In genomic region chr4:71713611-71714203, GRCh38 we compare ENCODE assay signal across 8 cellular contexts.
DNase-seq lines count a peak whose midpoint lies in the region; ATAC-seq, FAIRE-seq and TF ChIP-seq lines count a peak whose summit lies in the region.

No MANE protein-coding gene starts in this region.

- CTCF ChIA-PET in HEK293 (lab: Yijun Ruan, JAX) = interaction anchor here (0.6 to 3.1 kb wide), 8 partner anchors 9 to 1062 kb away, joined by 3 to 12 read pairs (median 3); no protein-coding TSS in a partner anchor

- H3K9me1 ChIP-seq in keratinocyte (ENCODE audit: control insufficient read depth, extremely low read depth, insufficient read depth, low read length) = no peaks in the 10 kb centered on the region

- H3K36me3 ChIP-seq in HEK293 (ENCODE audit: control insufficient read depth in 2 of 2, insufficient read depth in 1 of 2, low read length in 2 of 2) (no peaks in the 10 kb centered on the region), keratinocyte (ENCODE audit: control insufficient read depth in 2 of 2, extremely low read depth in 1 of 2, insufficient read depth in 2 of 2, low read length in 2 of 2) (no peaks in the 10 kb centered on the region), upper lobe of right lung (no peaks in the 10 kb centered on the region)

- no peak overlapping the region for H3K27ac ChIP-seq in HEK293 (ENCODE audit: extremely low read depth, low read depth, low read length)
- no peak overlapping the region for H3K27ac ChIP-seq in keratinocyte (ENCODE audit: control insufficient read depth, insufficient read depth, low read length)
- no peak overlapping the region for H3K27ac ChIP-seq in upper lobe of right lung

- H3K27me3 ChIP-seq in keratinocyte (ENCODE audit: control insufficient read depth, extremely low read depth, insufficient read depth, low read length) (no peaks in the 10 kb centered on the region), upper lobe of right lung (no peaks in the 10 kb centered on the region)

- H3K9me3 ChIP-seq in HEK293 (ENCODE audit: control insufficient read depth, insufficient read depth, low read depth, low read length) (no peaks in the 10 kb centered on the region), keratinocyte (ENCODE audit: control insufficient read depth, low read depth, low read length) (no peaks in the 10 kb centered on the region), upper lobe of right lung (no peaks in the 10 kb centered on the region)

- ATAC-seq in upper lobe of right lung = peak; percentile 61

- dilution Hi-C loops in keratinocyte (cut with MboI; ENCODE audit: extremely low pct_ligation_motif_present, low sequenced_read_pairs) = no loop called here

- POLR2A ChIA-PET in HEK293 (lab: Yijun Ruan, JAX) = no interaction called here

- H3K4me1 ChIP-seq in HEK293 (ENCODE audit: control insufficient read depth, insufficient read depth, low read length) = no peaks in the 10 kb centered on the region
- no peaks in the 10 kb centered on the region for H3K4me1 ChIP-seq in keratinocyte (ENCODE audit: control insufficient read depth, extremely low read depth, insufficient read depth, low read length)
- H3K4me1 ChIP-seq in upper lobe of right lung = no peaks in the 10 kb centered on the region

- DNase-seq in NCI-H146 (lab: John Stamatoyannopoulos, UW) (peak; percentile 3), NCI-H146 treated with DMSO at 0.1 percent for 48 hours (lab: John Stamatoyannopoulos, UW; ENCODE audit: unreplicated experiment) (no peak), NCI-H1694 (lab: John Stamatoyannopoulos, UW) (peak; percentile 22), amniotic stem cell (lab: John Stamatoyannopoulos, UW) (peak; percentile 58), keratinocyte (ENCODE audit: low read depth, low spot score) (no peak), upper lobe of right lung (no peak)
- DNase-seq in stimulated activated CD4-positive, alpha-beta T cell treated with anti-CD3 and anti-CD28 coated beads, Interleukin-2, amount 100 ng/mL, for 48 hours = no peak

- intact Hi-C loops in upper lobe of right lung (cut with DNase I) = no loop called here

- no peak overlapping the region for H3K4me3 ChIP-seq in HEK293 (ENCODE audit: low read depth, low read length)
- H3K4me3 ChIP-seq in keratinocyte (ENCODE audit: control insufficient read depth in 2 of 3, extremely low read depth in 1 of 3, insufficient read depth in 2 of 3, low read depth in 1 of 3, low read length in 3 of 3) = no peak overlapping the region
- H3K4me3 ChIP-seq in upper lobe of right lung = no peak overlapping the region

- no peak overlapping the region for H3K4me2 ChIP-seq in keratinocyte (ENCODE audit: control insufficient read depth, extremely low read depth, insufficient read depth, low read depth, low read length)

- no peak overlapping the region for H3K9ac ChIP-seq in keratinocyte (ENCODE audit: control insufficient read depth, extremely low read depth, insufficient read depth, low read length)

- no peak overlapping the region for H2AFZ ChIP-seq in keratinocyte (ENCODE audit: control insufficient read depth, low read length)

- FAIRE-seq in keratinocyte (lab: Jason Lieb, UNC) = no peak

- H3K79me2 ChIP-seq in keratinocyte (ENCODE audit: control insufficient read depth, insufficient read depth, low read length) = no peaks in the 10 kb centered on the region

- TF ChIP-seq CTCF in HEK293 (tag by site-specific recombination; IDR thresholded peaks at IDR 0.05) (peak; percentile 10; the same call in 1 of the 2 replicates), keratinocyte (optimal IDR thresholded peaks at IDR 0.05 in 1 of 3, IDR thresholded peaks at IDR 0.05 in 1 of 3, conservative IDR thresholded peaks at IDR 0.05 in 1 of 3; ENCODE audit: extremely low read depth in 1 of 3, insufficient read depth in 2 of 3, low read length in 3 of 3) (peak in 2 of 3 experiments; percentile 29 to 38), upper lobe of right lung (IDR thresholded peaks at IDR 0.05) (peak; percentile 64)

- H4K20me1 ChIP-seq in keratinocyte (ENCODE audit: control insufficient read depth, extremely low read depth, insufficient read depth, low read length) = no peaks in the 10 kb centered on the region

TF ChIP-seq in HEK293, 187 proteins besides CTCF, POLR2A, EP300 and RAD21:
- no peak for TF ChIP-seq ZNF48 (tag by site-specific recombination; IDR thresholded peaks at IDR 0.05)
- TF ChIP-seq GFI1B (tag by site-specific recombination; IDR thresholded peaks at IDR 0.05) = no peak
- no peak for TF ChIP-seq ZNF2 (tag by site-specific recombination; IDR thresholded peaks at IDR 0.05)
- TF ChIP-seq ZNF654 (tag by site-specific recombination; IDR thresholded peaks at IDR 0.05; ENCODE audit: low read depth) = peak; percentile 89
TF ChIP-seq in HEK293: peak in this region for 1.

Comparison
In these comparisons a context has a peak if more than half of its experiments do, and no peak if none do; other contexts are left out.
1. DNase-seq: peak in NCI-H146 (single experiment), NCI-H1694 (single experiment) and amniotic stem cell (single experiment); none in NCI-H146 treated with DMSO at 0.1 percent for 48 hours (single experiment), keratinocyte (single experiment), upper lobe of right lung (single experiment) and stimulated activated CD4-positive, alpha-beta T cell treated with anti-CD3 and anti-CD28 coated beads, Interleukin-2, amount 100 ng/mL, for 48 hours (0 of 2).
2. CTCF ChIP-seq: peak in every context shown above with its lines; median percentile 64 in upper lobe of right lung; 34 in keratinocyte; 10 in HEK293.